ENCODE assay signal across 9 cellular contexts in genomic region chrX:31228909-31229308, GRCh38.
DNase-seq lines count a peak whose midpoint lies in the region; ATAC-seq and TF ChIP-seq lines count a peak whose summit lies in the region.
"Had no signal": no experiment of that assay in that cellular context is flagged by ENCODE, and none has a peak within 500 bp of the region (broad histone marks: within the 10 kb centered on the region; RNA-seq: fewer than 3 reads in every experiment).

No MANE protein-coding gene starts in this region.

- H3K36me3 ChIP-seq in naive thymus-derived CD4-positive, alpha-beta T cell (ENCODE audit: control insufficient read depth in 2 of 3, insufficient read depth in 3 of 3, low read length in 3 of 3): no peaks in the 10 kb centered on the region

- CTCF ChIA-PET in naive thymus-derived CD4-positive, alpha-beta T cell (lab: Charles Lee): no interaction called here
- CTCF ChIA-PET in RWPE1 (lab: Yijun Ruan, JAX): no interaction called here

- no peak for DNase-seq in naive thymus-derived CD4-positive, alpha-beta T cell
- DNase-seq in RWPE1 (ENCODE audit: low spot score): no peak
- DNase-seq in NCI-H2107 (lab: John Stamatoyannopoulos, UW): no peak
- DNase-seq in effector CD4-positive, alpha-beta T cell: no peak
- no peak for DNase-seq in putamen (ENCODE audit: low spot score)
- DNase-seq: nephron progenitor cell had no signal

- H3K36me3 Mint-ChIP-seq in IgD-negative memory B cell: no peaks in the 10 kb centered on the region
- H3K36me3 Mint-ChIP-seq in naive thymus-derived CD4-positive, alpha-beta T cell: no peaks in the 10 kb centered on the region

- no peak for TF ChIP-seq CTCF in RWPE1 (conservative IDR thresholded peaks at IDR 0.05; ENCODE audit: low read depth)

- POLR2A ChIA-PET in naive thymus-derived CD4-positive, alpha-beta T cell (lab: Charles Lee): no interaction called here
- POLR2A ChIA-PET in RWPE1 (lab: Yijun Ruan, JAX; ENCODE audit: low non-redundant PET): no interaction called here

- intact Hi-C loops in naive thymus-derived CD4-positive, alpha-beta T cell (cut with micrococcal nuclease): no loop called here

- H3K4me1 Mint-ChIP-seq in IgD-negative memory B cell: peaks cover 3 to 11% (median 4%) of the 10 kb centered on the region in 3 donors
- no peaks in the 10 kb centered on the region for H3K4me1 Mint-ChIP-seq in naive thymus-derived CD4-positive, alpha-beta T cell

- H3K9me3 ChIP-seq in naive thymus-derived CD4-positive, alpha-beta T cell (ENCODE audit: control insufficient read depth in 2 of 3, low read length in 3 of 3): no peaks in the 10 kb centered on the region

- H3K27me3 ChIP-seq in naive thymus-derived CD4-positive, alpha-beta T cell (ENCODE audit: control insufficient read depth in 2 of 2, insufficient read depth in 2 of 2, low read length in 2 of 2): no peaks in the 10 kb centered on the region

- no peaks in the 10 kb centered on the region for H3K27me3 Mint-ChIP-seq in IgD-negative memory B cell
- peaks cover 0 to 4% (median 0%) of the 10 kb centered on the region in 5 donors for H3K27me3 Mint-ChIP-seq in naive thymus-derived CD4-positive, alpha-beta T cell

- ATAC-seq in GM18909 (IDR thresholded peaks at IDR 0.05; ENCODE audit: poor library complexity, unreplicated experiment): peak; percentile 94
- ATAC-seq in HG02678 (IDR thresholded peaks at IDR 0.05; ENCODE audit: unreplicated experiment): peak; percentile 95
- peak; percentile 37 for ATAC-seq in naive thymus-derived CD4-positive, alpha-beta T cell

- H3K4me3 Mint-ChIP-seq in IgD-negative memory B cell: peak overlapping the region in 1 of 4 donors; percentile 46
- no peak overlapping the region for H3K4me3 Mint-ChIP-seq in naive thymus-derived CD4-positive, alpha-beta T cell
- H3K4me3 Mint-ChIP-seq: nephron progenitor cell had no signal

- peaks cover 0 to 2% (median 0%) of the 10 kb centered on the region in 3 donors for H3K9me3 Mint-ChIP-seq in IgD-negative memory B cell
- peaks cover 0 to 3% (median 0%) of the 10 kb centered on the region in 11 donors for H3K9me3 Mint-ChIP-seq in naive thymus-derived CD4-positive, alpha-beta T cell

- no peaks in the 10 kb centered on the region for H3K4me1 ChIP-seq in naive thymus-derived CD4-positive, alpha-beta T cell (ENCODE audit: control insufficient read depth in 2 of 2, insufficient read depth in 2 of 2, low read length in 2 of 2)

- no peak overlapping the region for H3K27ac ChIP-seq in naive thymus-derived CD4-positive, alpha-beta T cell (ENCODE audit: low read depth, low read length)
- H3K27ac ChIP-seq in RWPE1: no peak overlapping the region

- no peak overlapping the region for H3K4me3 ChIP-seq in naive thymus-derived CD4-positive, alpha-beta T cell (ENCODE audit: low read length)

- peak overlapping the region; percentile 50 to 86 (median 63) for H3K27ac Mint-ChIP-seq in IgD-negative memory B cell
- H3K27ac Mint-ChIP-seq in naive thymus-derived CD4-positive, alpha-beta T cell: no peak overlapping the region
- H3K27ac Mint-ChIP-seq: nephron progenitor cell had no signal

Comparison
In these comparisons a context has a peak if more than half of its experiments do, and no peak if none do; other contexts are left out.
1. ATAC-seq: peak in every context shown above with its lines; median percentile 95 in HG02678; 94 in GM18909; 37 in naive thymus-derived CD4-positive, alpha-beta T cell.
2. H3K27ac Mint-ChIP-seq: peak in IgD-negative memory B cell (3 of 3); none in naive thymus-derived CD4-positive, alpha-beta T cell (0 of 9).